1 cellular context compared by ENCODE assay signal in genomic region chr11:64000026-64000739, GRCh38.
TF ChIP-seq lines count a peak whose summit lies in the region.

No MANE protein-coding gene starts in this region.

TF ChIP-seq in H1, 55 proteins besides CTCF, POLR2A, EP300 and RAD21 (continued from another document):
- TF ChIP-seq TBP (IDR thresholded peaks at IDR 0.05; ENCODE audit: low read depth, low read length): peak; percentile 9; the same call in 1 of the 2 replicates
TF ChIP-seq in H1: peak in this region for 3.
